8 cellular contexts compared by ENCODE assay signal in genomic region chr1:67166196-67166595, GRCh38. TPM values are rescaled to one million over a fixed set of nuclear protein-coding genes. Genes with fewer than 3 reads are reported as not detected.
A peak's percentile ranks its signal among the peaks of the same experiment; 100 is the strongest.
DNase-seq lines count a peak whose midpoint lies in the region; ATAC-seq and TF ChIP-seq lines count a peak whose summit lies in the region.
"Had no signal": no experiment of that assay in that cellular context is flagged by ENCODE, and none has a peak within 500 bp of the region (broad histone marks: within the 10 kb centered on the region; RNA-seq: fewer than 3 reads in every experiment).

TSS of gene IL23R (plus strand) at chr1:67166454. CDS start at chr1:67168121, 1,667 bp downstream.

- H3K36me3 ChIP-seq in left ventricle myocardium inferior = no peaks in the 10 kb centered on the region

- no peaks in the 10 kb centered on the region for H3K27me3 ChIP-seq in left ventricle myocardium inferior (ENCODE audit: low read depth)

- intact Hi-C loops in left ventricle myocardium inferior (cut with micrococcal nuclease) = no loop called here

- no peaks in the 10 kb centered on the region for H3K9me3 ChIP-seq in left ventricle myocardium inferior (replicated peaks)

- ATAC-seq in GM18867 (IDR thresholded peaks at IDR 0.05; ENCODE audit: unreplicated experiment) (peak; percentile 91), GM21423 (IDR thresholded peaks at IDR 0.05; ENCODE audit: unreplicated experiment) (peak; percentile 72), HG03378 (IDR thresholded peaks at IDR 0.05; ENCODE audit: unreplicated experiment) (peak; percentile 92)

- peaks cover 8% of the 10 kb centered on the region for H3K4me1 ChIP-seq in left ventricle myocardium inferior

- TF ChIP-seq CTCF in left ventricle myocardium inferior (IDR thresholded peaks at IDR 0.05; ENCODE audit: borderline replicate concordance) = no peak

- no peak within 1 kb of the TSS for H3K4me3 ChIP-seq in left ventricle myocardium inferior

- DNase-seq in left ventricle myocardium inferior = peak; percentile 22
- DNase-seq in NAMALWA (ENCODE audit: low spot score) = no peak
- DNase-seq in retina = no peak
- DNase-seq in dermis blood vessel endothelial cell = no peak
- DNase-seq: occipital lobe had no signal

- peak within 1 kb of the TSS; percentile 14 for H3K27ac ChIP-seq in left ventricle myocardium inferior (replicated peaks)

RNA-seq across cellular contexts. Expression of gene IL23R, which starts in this region (rescaled TPM):
- total RNA-seq in left ventricle myocardium inferior = not detected
- total RNA-seq in dermis blood vessel endothelial cell = not detected in 2 replicates
- total RNA-seq: occipital lobe had no signal

Comparison
In these comparisons a context has a peak if more than half of its experiments do, and no peak if none do; other contexts are left out.
1. Peak in DNase-seq and H3K27ac ChIP-seq in left ventricle myocardium inferior; RNA of the gene not detected or under 1 TPM.